In genomic region chr12:96235497-96235826, GRCh38 we compare ENCODE assay signal across 14 cellular contexts. TPM values are rescaled to one million over a fixed set of nuclear protein-coding genes. Genes with fewer than 3 reads are reported as not detected.
DNase-seq lines count a peak whose midpoint lies in the region; ATAC-seq, FAIRE-seq and TF ChIP-seq lines count a peak whose summit lies in the region.
"Had no signal": no experiment of that assay in that cellular context is flagged by ENCODE, and none has a peak within 500 bp of the region (broad histone marks: within the 10 kb centered on the region; RNA-seq: fewer than 3 reads in every experiment).

No MANE protein-coding gene starts in this region.

- ATAC-seq in heart right ventricle: no peak
- ATAC-seq in left cardiac atrium: no peak
- no peak for ATAC-seq in upper lobe of right lung
- ATAC-seq: left lung had no signal

- no peak overlapping the region for H3K4me2 ChIP-seq in mesenchymal stem cell (ENCODE audit: low read length, poor library complexity, severe bottlenecking)

- no peak overlapping the region for H3K23ac ChIP-seq in mesenchymal stem cell (ENCODE audit: low read length in 2 of 2)

- WGBS in heart right ventricle, 2 donors: 45 to 54% methylated on average over 5 of the region's 5 CpGs
- 86% methylated on average over 3 of the region's 5 CpGs for WGBS in mesenchymal stem cell

- H3K4ac ChIP-seq in mesenchymal stem cell (ENCODE audit: low read depth in 1 of 2, low read length in 2 of 2): no peak overlapping the region

- intact Hi-C loops in heart right ventricle (cut with DNase I): loop anchor here in 5 of 10 donors (5.0 to 10.0 kb wide), 3 partner anchors 159 to 169 kb away; partner anchors contain the start of gene CDK17 (in 2 of the 5)
- intact Hi-C loops in left cardiac atrium (cut with DNase I): loop anchor here in 1 of 2 donors (10.0 kb wide), 1 partner anchor 159 kb away; no protein-coding TSS in a partner anchor
- intact Hi-C loops in upper lobe of right lung (cut with DNase I): no loop called here
- intact Hi-C loops in kidney (cut with DNase I): loop anchor here (10.0 kb wide), 1 partner anchor 169 kb away; the partner anchor contains the start of gene CDK17

- no peak overlapping the region for H2BK15ac ChIP-seq in mesenchymal stem cell (ENCODE audit: low read depth, poor library complexity, severe bottlenecking)

- no peak overlapping the region for H4K8ac ChIP-seq in mesenchymal stem cell (ENCODE audit: low read length)

- H2BK120ac ChIP-seq in mesenchymal stem cell (ENCODE audit: low read depth, low read length): no peak overlapping the region

- peaks cover 0 to 26% (median 0%) of the 10 kb centered on the region in 9 donors for H3K36me3 ChIP-seq in heart right ventricle
- peaks cover 8 to 31% of the 10 kb centered on the region in 2 experiments for H3K36me3 ChIP-seq in mesenchymal stem cell (ENCODE audit: control insufficient read depth in 1 of 2, insufficient read depth in 2 of 2, low read depth in 1 of 2, low read length in 2 of 2)
- H3K36me3 ChIP-seq in upper lobe of right lung: no peaks in the 10 kb centered on the region
- H3K36me3 ChIP-seq in kidney (ENCODE audit: control insufficient read depth in 1 of 2, insufficient read depth in 2 of 2, low read length in 2 of 2): peaks cover 0 to 3% of the 10 kb centered on the region in 2 donors

- peak overlapping the region in 9 of 10 donors; percentile 68 to 86 (median 79) for H3K27ac ChIP-seq in heart right ventricle
- H3K27ac ChIP-seq in angular gyrus (ENCODE audit: low read depth, low read length): peak overlapping the region; percentile 68
- no peak overlapping the region for H3K27ac ChIP-seq in mesenchymal stem cell (ENCODE audit: low read length, poor library complexity, severe bottlenecking)
- H3K27ac ChIP-seq in upper lobe of right lung: peak overlapping the region; percentile 14
- H3K27ac ChIP-seq in kidney (ENCODE audit: low read depth in 2 of 2, low read length in 2 of 2): no peak overlapping the region

- peaks cover 28% of the 10 kb centered on the region for H3K79me1 ChIP-seq in mesenchymal stem cell (replicated peaks; ENCODE audit: low read length, poor library complexity, severe bottlenecking)

- no peak overlapping the region for H3K14ac ChIP-seq in mesenchymal stem cell (ENCODE audit: low read length in 2 of 2)

- TF ChIP-seq CTCF in heart right ventricle (IDR thresholded peaks at IDR 0.05) (no peak), upper lobe of right lung (IDR thresholded peaks at IDR 0.05) (no peak), kidney (IDR thresholded peaks at IDR 0.05; ENCODE audit: borderline replicate concordance, extremely low read depth, insufficient read depth) (no peak)

- H2AFZ ChIP-seq in mesenchymal stem cell (ENCODE audit: low read depth, low read length): no peak overlapping the region

- H3K4me3 ChIP-seq in heart right ventricle (no peak overlapping the region), mesenchymal stem cell (ENCODE audit: insufficient read depth in 1 of 2, low read depth in 1 of 2, low read length in 2 of 2) (no peak overlapping the region), upper lobe of right lung (no peak overlapping the region), kidney (ENCODE audit: low read length in 2 of 2) (no peak overlapping the region)
- H3K4me3 ChIP-seq: left lung, upper lobe of left lung had no signal

- DNase-seq in heart right ventricle (no peak), left cardiac atrium (no peak), mesenchymal stem cell (no peak), upper lobe of right lung (no peak), urothelium cell line (ENCODE audit: low spot score) (no peak), kidney (no peak)
- DNase-seq in activated effector memory CD4-positive, alpha-beta T cell treated with anti-CD3 and anti-CD28 coated beads, Interleukin-2, amount 50 U/mL, for 16 hours: no peak
- DNase-seq: activated CD4-positive, alpha-beta T cell treated with anti-CD3 and anti-CD28 coated beads for 1 hour; activated gamma-delta T cell; foreskin melanocyte; left lung; NCI-H774 had no signal

- no peak for FAIRE-seq in urothelium cell line (lab: Jason Lieb, UNC)
- no peak for FAIRE-seq in kidney (lab: Jason Lieb, UNC)

- H2BK12ac ChIP-seq in mesenchymal stem cell (ENCODE audit: low read length in 2 of 2): no peak overlapping the region

- peak overlapping the region; percentile 24 for H2AK5ac ChIP-seq in mesenchymal stem cell (ENCODE audit: low read length, severe bottlenecking)

- no peak overlapping the region for H2BK5ac ChIP-seq in mesenchymal stem cell (ENCODE audit: low read depth, low read length, poor library complexity, severe bottlenecking)

- peaks cover 57 to 84% (median 78%) of the 10 kb centered on the region in 9 donors for H3K4me1 ChIP-seq in heart right ventricle
- H3K4me1 ChIP-seq in mesenchymal stem cell (ENCODE audit: control insufficient read depth, insufficient read depth, low read depth, low read length): peaks cover 35% of the 10 kb centered on the region
- peaks cover 57% of the 10 kb centered on the region for H3K4me1 ChIP-seq in upper lobe of right lung
- H3K4me1 ChIP-seq in kidney (ENCODE audit: control insufficient read depth in 1 of 2, insufficient read depth in 1 of 2, low read depth in 1 of 2, low read length in 2 of 2): peaks cover 0 to 12% of the 10 kb centered on the region in 2 donors

- H3K9ac ChIP-seq in mesenchymal stem cell (ENCODE audit: low read length) (peak overlapping the region; percentile 90), kidney (ENCODE audit: low read length in 2 of 2) (no peak overlapping the region)

- no peak overlapping the region for H3K18ac ChIP-seq in mesenchymal stem cell (ENCODE audit: low read depth in 1 of 2, low read length in 2 of 2)

- H4K91ac ChIP-seq in mesenchymal stem cell (ENCODE audit: low read length): no peak overlapping the region

- H3K27me3 ChIP-seq in heart right ventricle: no peaks in the 10 kb centered on the region
- H3K27me3 ChIP-seq in mesenchymal stem cell (ENCODE audit: control insufficient read depth in 1 of 2, insufficient read depth in 1 of 2, low read length in 2 of 2): no peaks in the 10 kb centered on the region
- no peaks in the 10 kb centered on the region for H3K27me3 ChIP-seq in upper lobe of right lung
- H3K27me3 ChIP-seq: left lung, upper lobe of left lung had no signal

- H3K9me3 ChIP-seq in heart right ventricle (no peaks in the 10 kb centered on the region), mesenchymal stem cell (ENCODE audit: control insufficient read depth, low read length) (no peaks in the 10 kb centered on the region), upper lobe of right lung (no peaks in the 10 kb centered on the region), kidney (ENCODE audit: control insufficient read depth in 1 of 2, low read length in 2 of 2) (no peaks in the 10 kb centered on the region)
- H3K9me3 ChIP-seq: left lung, upper lobe of left lung had no signal

RNA-seq across cellular contexts. Expression of gene ELK3, which starts 41.3 kb away (rescaled TPM):
- total RNA-seq in heart right ventricle (10 to 100 TPM; 11.7 to 33.0 (median 22.3) TPM), left cardiac atrium (10 to 100 TPM; 18.4 to 28.7 TPM), upper lobe of right lung (41.2 TPM), kidney (59.5 TPM)
- polyA plus RNA-seq in heart right ventricle (10 to 100 TPM in 1 of 2 donors, 1 to 10 TPM in 1; 6.6 to 14.8 TPM), kidney (ENCODE audit: insufficient read depth, low read depth, low replicate concordance) (10.5 TPM)
- polyA plus RNA-seq in mesenchymal stem cell (2013, experiment 1 of 2): 62.4 TPM
- polyA plus RNA-seq in mesenchymal stem cell (2013, experiment 2 of 2): 63.9 TPM

Comparison
In these comparisons a context has a peak if more than half of its experiments do, and no peak if none do; other contexts are left out.
1. H3K27ac ChIP-seq: peak in heart right ventricle (9 of 10), angular gyrus (single experiment) and upper lobe of right lung (single experiment); none in mesenchymal stem cell (single experiment) and kidney (0 of 2).